27 cellular contexts compared by ENCODE assay signal in the genomic region with DNA sequence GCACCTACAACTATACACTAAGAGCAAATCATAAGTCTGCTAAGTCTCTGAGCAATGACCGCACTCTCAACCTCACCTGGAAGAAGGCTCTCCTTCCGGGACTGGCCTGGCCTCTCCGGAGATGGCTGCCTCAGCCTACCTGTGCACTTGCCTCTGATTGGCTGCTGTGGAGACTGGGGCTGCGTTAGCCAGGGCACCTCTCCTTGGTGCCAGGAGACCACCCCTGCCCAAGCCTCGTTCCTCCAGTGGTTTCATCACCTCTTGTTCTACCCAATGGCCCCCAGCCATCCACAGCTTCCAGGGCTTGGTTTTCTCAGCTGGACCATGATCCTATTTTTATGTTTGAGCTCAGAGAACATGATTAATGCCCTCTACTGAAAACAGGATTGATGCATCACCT.
DNase-seq lines count a peak whose midpoint lies in the region; ATAC-seq, FAIRE-seq and TF ChIP-seq lines count a peak whose summit lies in the region.
"Had no signal": no experiment of that assay in that cellular context is flagged by ENCODE, and none has a peak within 500 bp of the region (broad histone marks: within the 10 kb centered on the region; RNA-seq: fewer than 3 reads in every experiment).

No MANE protein-coding gene starts in this region.

- peak; percentile 42 for FAIRE-seq in GM12892 (lab: Jason Lieb, UNC)
- FAIRE-seq in GM12878 (lab: Jason Lieb, UNC) = peak; percentile 23
- FAIRE-seq: GM18507 had no signal

- H3K4me2 ChIP-seq in GM12878 (ENCODE audit: control insufficient read depth, insufficient read depth) = no peak overlapping the region
- H3K4me2 ChIP-seq: KMS-11, PC-9 had no signal

- POLR2A ChIA-PET in GM12878 (lab: Charles Lee) = interaction anchor here (0.6 to 1.0 kb wide), 2 partner anchors 298 to 734 kb away, joined by 3 to 4 read pairs; partner anchors contain the start of genes ERG28 and TTLL5

- no peak for TF ChIP-seq RAD21 in GM12878 (IDR thresholded peaks at IDR 0.05; ENCODE audit: insufficient read depth, low read depth, low read length)

- H3K27me3 ChIP-seq in GM12878 (replicated peaks in 1 of 2; ENCODE audit: control insufficient read depth in 2 of 2, insufficient read depth in 2 of 2, low read length in 1 of 2) = no peaks in the 10 kb centered on the region
- H3K27me3 ChIP-seq in subcutaneous abdominal adipose tissue (ENCODE audit: control insufficient read depth in 5 of 5, insufficient read depth in 4 of 5, low read length in 5 of 5) = no peaks in the 10 kb centered on the region
- H3K27me3 ChIP-seq in WERI-Rb-1 (ENCODE audit: insufficient read depth, low read depth, severe bottlenecking) = no peaks in the 10 kb centered on the region
- H3K27me3 ChIP-seq: BE2C, SJSA1 had no signal

- H3K79me2 ChIP-seq in GM12878 (ENCODE audit: control insufficient read depth, insufficient read depth, low read length) = no peaks in the 10 kb centered on the region

- no peaks in the 10 kb centered on the region for H3K36me3 ChIP-seq in GM12878 (ENCODE audit: control insufficient read depth in 2 of 2, insufficient read depth in 2 of 2, low read length in 1 of 2)
- H3K36me3 ChIP-seq in subcutaneous abdominal adipose tissue (ENCODE audit: control insufficient read depth in 5 of 5, insufficient read depth in 5 of 5, low read length in 5 of 5) = no peaks in the 10 kb centered on the region
- H3K36me3 ChIP-seq in WERI-Rb-1 = no peaks in the 10 kb centered on the region
- H3K36me3 ChIP-seq: BE2C, SJSA1 had no signal

- no peaks in the 10 kb centered on the region for H4K20me1 ChIP-seq in GM12878 (ENCODE audit: control insufficient read depth, insufficient read depth)

- H3K4me1 ChIP-seq in GM12878 (ENCODE audit: control insufficient read depth, insufficient read depth, low read length) = 0 out of 2 replicates have a peak, but pooled peaks cover 3% of the 10 kb centered on the region
- H3K4me1 ChIP-seq in subcutaneous abdominal adipose tissue (ENCODE audit: control insufficient read depth in 5 of 5, insufficient read depth in 5 of 5, low read length in 5 of 5) = peaks cover 5 to 32% (median 26%) of the 10 kb centered on the region in 5 donors
- H3K4me1 ChIP-seq: SJSA1 had no signal

- RAD21 ChIA-PET in GM12878 (lab: Charles Lee; ENCODE audit: unreplicated experiment) = interaction anchor here (0.6 kb wide), 1 partner anchor 9 kb away, joined by 3 read pairs; no protein-coding TSS in a partner anchor

- H3K9ac ChIP-seq in GM12878 (ENCODE audit: control insufficient read depth, insufficient read depth, low read length) (no peak overlapping the region), subcutaneous abdominal adipose tissue (ENCODE audit: low read length in 5 of 5) (no peak overlapping the region)
- H3K9ac ChIP-seq: KMS-11 had no signal

- DNase-seq in GM12892 (ENCODE audit: insufficient read length) (no peak), GM12878 (ENCODE audit: low read depth, low spot score) (no peak), left lobe of liver (ENCODE audit: low spot score) (peak; percentile 38), nucleus accumbens (lab: John Stamatoyannopoulos, UW) (no peak), WERI-Rb-1 (no peak)
- DNase-seq: 8988T, ACHN, BE2C, Calu3, DMS79 treated with DMSO at 0.1 percent for 48 hours, GF-D8, GOT3, IMR-90, NCI-H2029, NCI-H446, NCI-H524 treated with DMSO at 0.1 percent for 48 hours, NCI-H774, PC-9, Right ventricle myocardium superior, RPMI8226 had no signal

- in situ Hi-C loops in GM12878 (cut with MboI) = no loop called here

- no peak for TF ChIP-seq EP300 in GM12878 (IDR thresholded peaks at IDR 0.05; ENCODE audit: borderline replicate concordance in 1 of 2, control insufficient read depth in 1 of 2, low read depth in 2 of 2, low read length in 2 of 2)

- H3K9me3 ChIP-seq in GM12878 (replicated peaks; ENCODE audit: control insufficient read depth, insufficient read depth, low read length) (no peaks in the 10 kb centered on the region), subcutaneous abdominal adipose tissue (ENCODE audit: control insufficient read depth in 5 of 5, low read length in 5 of 5) (no peaks in the 10 kb centered on the region), WERI-Rb-1 (ENCODE audit: severe bottlenecking) (no peaks in the 10 kb centered on the region)
- H3K9me3 ChIP-seq: BE2C, SJSA1 had no signal

- TF ChIP-seq CTCF in GM12878 (IDR thresholded peaks at IDR 0.05 in 2 of 3, conservative IDR thresholded peaks at IDR 0.05 in 1 of 3; ENCODE audit: control insufficient read depth in 2 of 3, extremely low read depth in 1 of 3, insufficient read depth in 1 of 3, low read depth in 3 of 3, low read length in 3 of 3) (no peak), WERI-Rb-1 (IDR thresholded peaks at IDR 0.05; ENCODE audit: low read depth, low read length) (no peak)

- no TSS peak for BruUV-seq in GM12878 (replicated peaks; lab: Mats Ljungman, UMichigan)

- intact Hi-C loops in GM12878 (cut with micrococcal nuclease; ENCODE audit: unreplicated experiment) = no loop called here

- CTCF ChIA-PET in GM12878 (lab: Yijun Ruan, JAX) = interaction anchor here (1.3 to 2.0 kb wide), 2 partner anchors 12 to 91 kb away, joined by 6 to 8 read pairs; no protein-coding TSS in a partner anchor

- no peak for ATAC-seq in GM12878
- ATAC-seq in left lobe of liver = no peak
- ATAC-seq in GM19324 (IDR thresholded peaks at IDR 0.05; ENCODE audit: low FRiP score, unreplicated experiment) = no peak
- ATAC-seq in GM18519 (IDR thresholded peaks at IDR 0.05; ENCODE audit: low FRiP score, unreplicated experiment) = no peak
- ATAC-seq: HCT116 had no signal

- SMC1A ChIA-PET in GM12878 (lab: Charles Lee; ENCODE audit: uncharacterized antibody, unreplicated experiment) = interaction anchor here (0.7 to 2.3 kb wide), 8 partner anchors 12 to 124 kb away, joined by 3 to 8 read pairs (median 4); no protein-coding TSS in a partner anchor

- peak overlapping the region; percentile 42; the same call in 1 of the 2 replicates for H2AFZ ChIP-seq in GM12878 (ENCODE audit: control insufficient read depth, low read depth, low read length)
- H2AFZ ChIP-seq: PC-9 had no signal

- H3K27ac ChIP-seq in GM12878 (ENCODE audit: control insufficient read depth, insufficient read depth) (no peak overlapping the region), subcutaneous abdominal adipose tissue (ENCODE audit: low read depth, low read length) (peak overlapping the region; percentile 50), WERI-Rb-1 (no peak overlapping the region)
- H3K27ac ChIP-seq: KMS-11, PC-9, SJSA1 had no signal

- no peak overlapping the region for H3K4me3 ChIP-seq in GM12878
- H3K4me3 ChIP-seq in subcutaneous abdominal adipose tissue (ENCODE audit: low read depth in 1 of 5, low read length in 5 of 5) = no peak overlapping the region
- H3K4me3 ChIP-seq in WERI-Rb-1 (ENCODE audit: low read depth, low read length) = no peak overlapping the region
- H3K4me3 ChIP-seq: PC-9, SJSA1 had no signal

- TF ChIP-seq POLR2A in GM12892 (IDR thresholded peaks at IDR 0.05; ENCODE audit: low read depth, low read length) = no peak
- no peak for TF ChIP-seq POLR2A in GM12878 (IDR thresholded peaks at IDR 0.05; ENCODE audit: low read depth, low read length)

- 89% methylated on average over 5 of the region's 5 CpGs for WGBS in GM12878 (ENCODE audit: insufficient coverage, insufficient replicate concordance, low lambda C conversion rate, missing lambda C conversion rate)

TF ChIP-seq in GM12878, 131 proteins besides CTCF, POLR2A, EP300 and RAD21 (continues in another document):
- TF ChIP-seq HDAC6 (IDR thresholded peaks at IDR 0.05; ENCODE audit: unreplicated experiment) (no peak), PML (IDR thresholded peaks at IDR 0.05; ENCODE audit: low read length) (no peak), RAD51 (IDR thresholded peaks at IDR 0.05) (no peak), RBBP5 (conservative IDR thresholded peaks at IDR 0.05) (no peak), E4F1 (IDR thresholded peaks at IDR 0.05; ENCODE audit: borderline replicate concordance, partially characterized antibody) (no peak), NKRF (conservative IDR thresholded peaks at IDR 0.05) (no peak)
